19 cellular contexts compared by ENCODE assay signal in the genomic region with DNA sequence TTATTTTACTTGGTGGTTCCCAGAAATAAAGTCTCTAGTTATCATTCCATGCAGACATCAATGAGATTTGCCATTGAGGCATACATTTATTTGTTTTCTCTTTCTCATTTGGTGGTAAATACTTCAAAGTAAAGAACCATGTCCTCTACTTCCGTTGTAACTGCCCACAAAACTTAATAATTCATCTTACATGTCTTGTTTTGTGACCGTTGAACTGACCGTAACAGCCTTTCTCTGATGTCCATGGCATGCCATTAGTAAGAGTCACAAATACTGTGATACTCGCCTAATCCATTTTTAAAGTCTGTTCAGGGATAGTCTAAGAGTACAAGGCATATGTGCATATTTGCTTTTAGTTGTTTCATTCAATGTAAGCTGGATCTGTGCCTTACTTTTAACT.
DNase-seq lines count a peak whose midpoint lies in the region; ATAC-seq, FAIRE-seq and TF ChIP-seq lines count a peak whose summit lies in the region.
"Had no signal": no experiment of that assay in that cellular context is flagged by ENCODE, and none has a peak within 500 bp of the region (broad histone marks: within the 10 kb centered on the region; RNA-seq: fewer than 3 reads in every experiment).

No MANE protein-coding gene starts in this region.

- H3K36me3 Mint-ChIP-seq in Calu3 (ENCODE audit: insufficient read depth, unreplicated experiment): peaks cover 20% of the 10 kb centered on the region
- peaks cover 44% of the 10 kb centered on the region for H3K36me3 Mint-ChIP-seq in activated T-cell treated with anti-CD3 and anti-CD28 coated beads, Interleukin-2, amount 50 U/mL, for 24 hours (ENCODE audit: low read depth)

- H3K36me3 ChIP-seq in sigmoid colon: no peaks in the 10 kb centered on the region

- DNase-seq in Calu3: no peak
- peak; percentile 43 for DNase-seq in RCC 7860 (ENCODE audit: low spot score)
- DNase-seq in glomerular visceral epithelial cell (ENCODE audit: extremely low spot score): peak; percentile 49
- DNase-seq in sigmoid colon: no peak
- DNase-seq in activated T-cell treated with anti-CD3 and anti-CD28 coated beads, Interleukin-2, amount 50 U/mL, for 24 hours: no peak
- DNase-seq: activated CD4-positive, CD25-positive, alpha-beta regulatory T cell; activated CD8-positive, alpha-beta T cell treated with anti-CD3 and anti-CD28 coated beads, Interleukin-2, amount 10 ng/mL, durations not matched to agents 7 days and 5 days; foreskin fibroblast; MG63; naive thymus-derived CD8-positive, alpha-beta T cell; NCI-H1694; NCI-H226; SHP77; stimulated activated naive CD8-positive, alpha-beta T cell treated with anti-CD3 and anti-CD28 coated beads, Interleukin-15, amount 100 ng/mL, for 72 hours; T-helper 2 cell had no signal

- CTCF ChIA-PET in Calu3 (lab: Charles Lee): interaction anchor here (0.9 to 1.9 kb wide), 4 partner anchors 18 to 63 kb away, joined by 4 to 12 read pairs (median 8); no protein-coding TSS in a partner anchor

- TF ChIP-seq CTCF in Calu3 (IDR thresholded peaks at IDR 0.05; ENCODE audit: unreplicated experiment) (no peak), sigmoid colon (IDR thresholded peaks at IDR 0.05) (no peak)

- no peaks in the 10 kb centered on the region for H3K27me3 Mint-ChIP-seq in Calu3 (ENCODE audit: unreplicated experiment)
- H3K27me3 Mint-ChIP-seq in activated T-cell treated with anti-CD3 and anti-CD28 coated beads, Interleukin-2, amount 50 U/mL, for 24 hours: no peaks in the 10 kb centered on the region
- H3K27me3 Mint-ChIP-seq: naive thymus-derived CD8-positive, alpha-beta T cell; stimulated activated naive CD8-positive, alpha-beta T cell treated with anti-CD3 and anti-CD28 coated beads, Interleukin-15, amount 100 ng/mL, for 72 hours had no signal

- H3K4me3 Mint-ChIP-seq in Calu3 (ENCODE audit: low read depth, unreplicated experiment): no peak overlapping the region
- H3K4me3 Mint-ChIP-seq in activated T-cell treated with anti-CD3 and anti-CD28 coated beads, Interleukin-2, amount 50 U/mL, for 24 hours: no peak overlapping the region
- H3K4me3 Mint-ChIP-seq: activated CD8-positive, alpha-beta T cell treated with anti-CD3 and anti-CD28 coated beads, Interleukin-2, amount 10 ng/mL, durations not matched to agents 7 days and 5 days; naive thymus-derived CD8-positive, alpha-beta T cell; stimulated activated naive CD8-positive, alpha-beta T cell treated with anti-CD3 and anti-CD28 coated beads, Interleukin-15, amount 100 ng/mL, for 72 hours had no signal

- no peak for FAIRE-seq in RCC 7860 (lab: Jason Lieb, UNC)

- no peaks in the 10 kb centered on the region for H3K27me3 ChIP-seq in sigmoid colon
- H3K27me3 ChIP-seq: MG63 had no signal

- H3K4me3 ChIP-seq in sigmoid colon: peak overlapping the region in 1 of 4 donors; percentile 15
- H3K4me3 ChIP-seq: MG63 had no signal

- 91 to 92% methylated on average over 4 of the region's 4 CpGs for WGBS in sigmoid colon, 2 donors

- H3K27ac Mint-ChIP-seq in Calu3 (ENCODE audit: unreplicated experiment): peak overlapping the region; percentile 96
- H3K27ac Mint-ChIP-seq in activated T-cell treated with anti-CD3 and anti-CD28 coated beads, Interleukin-2, amount 50 U/mL, for 24 hours: no peak overlapping the region
- H3K27ac Mint-ChIP-seq: activated CD8-positive, alpha-beta T cell treated with anti-CD3 and anti-CD28 coated beads, Interleukin-2, amount 10 ng/mL, durations not matched to agents 7 days and 5 days; activated T-helper 2 cell treated with anti-CD3 and anti-CD28 coated beads, Interferon-gamma antibody, Interleukin-2, Interleukin-4, amounts not matched to agents 10 μg/mL and 5 μg/mL and 100 μg/mL, durations not matched to agents 14 hours and 24 hours and 36 hours; stimulated activated naive CD8-positive, alpha-beta T cell treated with anti-CD3 and anti-CD28 coated beads, Interleukin-15, amount 100 ng/mL, for 72 hours had no signal

- H3K9me3 Mint-ChIP-seq in Calu3 (ENCODE audit: low read depth, unreplicated experiment): no peaks in the 10 kb centered on the region
- H3K9me3 Mint-ChIP-seq in activated T-cell treated with anti-CD3 and anti-CD28 coated beads, Interleukin-2, amount 50 U/mL, for 24 hours: no peaks in the 10 kb centered on the region
- H3K9me3 Mint-ChIP-seq: naive thymus-derived CD8-positive, alpha-beta T cell; stimulated activated naive CD8-positive, alpha-beta T cell treated with anti-CD3 and anti-CD28 coated beads, Interleukin-15, amount 100 ng/mL, for 72 hours had no signal

- no TSS peak for BruUV-seq in Calu3 (replicated peaks; lab: Mats Ljungman, UMichigan)

- intact Hi-C loops in Calu3 (cut with micrococcal nuclease; ENCODE audit: unreplicated experiment) (loop anchor here (2.0 to 5.0 kb wide), 2 partner anchors 44 to 47 kb away; no protein-coding TSS in a partner anchor), sigmoid colon (cut with DNase I) (loop anchor here (5.0 kb wide), 2 partner anchors 68 to 137 kb away; no protein-coding TSS in a partner anchor)

- H3K4me1 ChIP-seq in sigmoid colon: peaks cover 0 to 84% (median 68%) of the 10 kb centered on the region in 4 donors

- no peak for ATAC-seq in HG03135 (IDR thresholded peaks at IDR 0.05; ENCODE audit: unreplicated experiment)
- no peak for ATAC-seq in HG02852 (IDR thresholded peaks at IDR 0.05; ENCODE audit: unreplicated experiment)
- ATAC-seq in HG02870 (IDR thresholded peaks at IDR 0.05; ENCODE audit: unreplicated experiment): no peak
- ATAC-seq: activated CD8-positive, alpha-beta T cell treated with anti-CD3 and anti-CD28 coated beads, Interleukin-2, amount 10 ng/mL, durations not matched to agents 7 days and 5 days; naive thymus-derived CD8-positive, alpha-beta T cell; stimulated activated naive CD8-positive, alpha-beta T cell treated with anti-CD3 and anti-CD28 coated beads, Interleukin-15, amount 100 ng/mL, for 72 hours had no signal

- no peak for TF ChIP-seq POLR2A in sigmoid colon (IDR thresholded peaks at IDR 0.05)

- H3K27ac ChIP-seq in sigmoid colon: peak overlapping the region; percentile 82 to 91 (median 84)

- no peak for TF ChIP-seq EP300 in sigmoid colon (IDR thresholded peaks at IDR 0.05)

- H3K9me3 ChIP-seq in sigmoid colon: no peaks in the 10 kb centered on the region
- H3K9me3 ChIP-seq: MG63 had no signal

- peaks cover 83% of the 10 kb centered on the region for H3K4me1 Mint-ChIP-seq in Calu3 (ENCODE audit: low read depth, unreplicated experiment)
- peaks cover 40% of the 10 kb centered on the region for H3K4me1 Mint-ChIP-seq in activated T-cell treated with anti-CD3 and anti-CD28 coated beads, Interleukin-2, amount 50 U/mL, for 24 hours (ENCODE audit: low read depth)

Comparison
In these comparisons a context has a peak if more than half of its experiments do, and no peak if none do; other contexts are left out.
1. DNase-seq: peak in RCC 7860 (single experiment) and glomerular visceral epithelial cell (single experiment); none in Calu3 (single experiment), sigmoid colon (single experiment) and activated T-cell treated with anti-CD3 and anti-CD28 coated beads, Interleukin-2, amount 50 U/mL, for 24 hours (single experiment).